Comparison of ENCODE assay signal across 30 cellular contexts in genomic region chr10:130454543-130455000, GRCh38.
"Had no signal": no experiment of that assay in that cellular context is flagged by ENCODE, and none has a peak within 500 bp of the region (broad histone marks: within the 10 kb centered on the region; RNA-seq: fewer than 3 reads in every experiment).

No MANE protein-coding gene starts in this region.

- H3K9me3 ChIP-seq: adrenal gland, body of pancreas, gastroesophageal sphincter had no signal

- H3K36me3 Mint-ChIP-seq: activated naive CD4-positive, alpha-beta T cell treated with anti-CD3 and anti-CD28 coated beads, Interleukin-2, amount 50 U/mL, for 24 hours; activated naive CD8-positive, alpha-beta T cell treated with anti-CD3 and anti-CD28 coated beads for 36 hours had no signal

- H3K4me3 ChIP-seq: adrenal gland, body of pancreas, esophagus squamous epithelium, gastroesophageal sphincter had no signal

- H3K4me1 ChIP-seq: adrenal gland, body of pancreas, esophagus squamous epithelium, gastroesophageal sphincter had no signal

- H3K27ac Mint-ChIP-seq: activated CD4-positive, alpha-beta memory T cell treated with anti-CD3 and anti-CD28 coated beads, Interleukin-2, amount 10 ng/mL, durations not matched to agents 7 days and 5 days; activated CD4-positive, alpha-beta T cell treated with anti-CD3 and anti-CD28 coated beads, Interleukin-2, amount 10 ng/mL, durations not matched to agents 7 days and 5 days; activated naive CD4-positive, alpha-beta T cell treated with anti-CD3 and anti-CD28 coated beads for 36 hours; activated naive CD4-positive, alpha-beta T cell treated with anti-CD3 and anti-CD28 coated beads, Interleukin-2, amount 50 U/mL, for 24 hours; activated naive CD8-positive, alpha-beta T cell treated with anti-CD3 and anti-CD28 coated beads for 36 hours; activated naive CD8-positive, alpha-beta T cell treated with anti-CD3 and anti-CD28 coated beads, Interleukin-2, amount 50 U/mL, for 24 hours; activated T-helper 1 cell treated with anti-CD3 and anti-CD28 coated beads, Interleukin-12 subunit alpha, Interleukin-12 subunit beta, Interleukin-2, Interleukin-4 antibody, amounts not matched to agents 30 ng/mL and 10 ng/mL and 1 ng/mL, durations not matched to agents 14 hours and 24 hours and 36 hours; activated T-helper 2 cell treated with anti-CD3 and anti-CD28 coated beads, Interferon-gamma antibody, Interleukin-2, Interleukin-4, amounts not matched to agents 10 μg/mL and 5 μg/mL and 100 μg/mL, durations not matched to agents 14 hours and 24 hours and 36 hours; effector memory CD8-positive, alpha-beta T cell; WTC11 had no signal

- H3K36me3 ChIP-seq: adrenal gland, esophagus squamous epithelium, gastroesophageal sphincter had no signal

- H3K4me1 Mint-ChIP-seq: activated CD4-positive, alpha-beta memory T cell treated with anti-CD3 and anti-CD28 coated beads, Interleukin-2, amount 10 ng/mL, durations not matched to agents 7 days and 5 days; activated CD4-positive, alpha-beta T cell treated with anti-CD3 and anti-CD28 coated beads, Interleukin-2, amount 10 ng/mL, durations not matched to agents 7 days and 5 days; activated naive CD4-positive, alpha-beta T cell treated with anti-CD3 and anti-CD28 coated beads, Interleukin-2, amount 50 U/mL, for 24 hours; activated naive CD8-positive, alpha-beta T cell treated with anti-CD3 and anti-CD28 coated beads for 36 hours; activated naive CD8-positive, alpha-beta T cell treated with anti-CD3 and anti-CD28 coated beads, Interleukin-2, amount 50 U/mL, for 24 hours; WTC11 had no signal

- H3K9me3 Mint-ChIP-seq: activated CD4-positive, alpha-beta memory T cell treated with anti-CD3 and anti-CD28 coated beads, Interleukin-2, amount 10 ng/mL, durations not matched to agents 7 days and 5 days; activated CD4-positive, alpha-beta T cell treated with anti-CD3 and anti-CD28 coated beads, Interleukin-2, amount 10 ng/mL, durations not matched to agents 7 days and 5 days; activated naive CD4-positive, alpha-beta T cell treated with anti-CD3 and anti-CD28 coated beads for 36 hours; activated naive CD4-positive, alpha-beta T cell treated with anti-CD3 and anti-CD28 coated beads, Interleukin-2, amount 50 U/mL, for 24 hours; activated naive CD8-positive, alpha-beta T cell treated with anti-CD3 and anti-CD28 coated beads for 36 hours; activated naive CD8-positive, alpha-beta T cell treated with anti-CD3 and anti-CD28 coated beads, Interleukin-2, amount 50 U/mL, for 24 hours; activated T-helper 1 cell treated with anti-CD3 and anti-CD28 coated beads, Interleukin-12 subunit alpha, Interleukin-12 subunit beta, Interleukin-2, Interleukin-4 antibody, amounts not matched to agents 30 ng/mL and 10 ng/mL and 1 ng/mL, durations not matched to agents 14 hours and 24 hours and 36 hours; activated T-helper 2 cell treated with anti-CD3 and anti-CD28 coated beads, Interferon-gamma antibody, Interleukin-2, Interleukin-4, amounts not matched to agents 10 μg/mL and 5 μg/mL and 100 μg/mL, durations not matched to agents 14 hours and 24 hours and 36 hours had no signal

- H3K27me3 Mint-ChIP-seq: activated CD4-positive, alpha-beta memory T cell treated with anti-CD3 and anti-CD28 coated beads, Interleukin-2, amount 10 ng/mL, durations not matched to agents 7 days and 5 days; activated CD4-positive, alpha-beta T cell treated with anti-CD3 and anti-CD28 coated beads, Interleukin-2, amount 10 ng/mL, durations not matched to agents 7 days and 5 days had no signal

- H3K4me3 Mint-ChIP-seq: activated CD4-positive, alpha-beta memory T cell treated with anti-CD3 and anti-CD28 coated beads, Interleukin-2, amount 10 ng/mL, durations not matched to agents 7 days and 5 days; activated CD4-positive, alpha-beta T cell treated with anti-CD3 and anti-CD28 coated beads, Interleukin-2, amount 10 ng/mL, durations not matched to agents 7 days and 5 days; activated naive CD4-positive, alpha-beta T cell treated with anti-CD3 and anti-CD28 coated beads for 36 hours; activated naive CD4-positive, alpha-beta T cell treated with anti-CD3 and anti-CD28 coated beads, Interleukin-2, amount 50 U/mL, for 24 hours; activated naive CD8-positive, alpha-beta T cell treated with anti-CD3 and anti-CD28 coated beads for 36 hours; activated naive CD8-positive, alpha-beta T cell treated with anti-CD3 and anti-CD28 coated beads, Interleukin-2, amount 50 U/mL, for 24 hours; activated T-helper 1 cell treated with anti-CD3 and anti-CD28 coated beads, Interleukin-12 subunit alpha, Interleukin-12 subunit beta, Interleukin-2, Interleukin-4 antibody, amounts not matched to agents 30 ng/mL and 10 ng/mL and 1 ng/mL, durations not matched to agents 14 hours and 24 hours and 36 hours; effector memory CD8-positive, alpha-beta T cell; WTC11 had no signal

- H3K27me3 ChIP-seq: body of pancreas had no signal

- ATAC-seq: activated naive CD8-positive, alpha-beta T cell treated with anti-CD3 and anti-CD28 coated beads, Interleukin-2, amount 50 U/mL, for 24 hours; body of pancreas; effector memory CD8-positive, alpha-beta T cell; gastroesophageal sphincter; WTC11 had no signal

- DNase-seq: activated CD4-positive, alpha-beta T cell treated with anti-CD3 and anti-CD28 coated beads for 1 hour; activated CD4-positive, alpha-beta T cell treated with anti-CD3 and anti-CD28 coated beads for 4 hours; activated CD4-positive, alpha-beta T cell treated with anti-CD3 and anti-CD28 coated beads, Interleukin-2, amount 10 ng/mL, durations not matched to agents 7 days and 5 days; activated CD4-positive, alpha-beta T cell treated with anti-CD3 and anti-CD28 coated beads, Interleukin-2, amount 50 U/mL, for 4 hours; activated effector memory CD4-positive, alpha-beta T cell treated with anti-CD3 and anti-CD28 coated beads, Interleukin-2, amount 50 U/mL, for 16 hours; activated naive CD4-positive, alpha-beta T cell treated with anti-CD3 and anti-CD28 coated beads for 36 hours; activated naive CD8-positive, alpha-beta T cell treated with anti-CD3 and anti-CD28 coated beads for 36 hours; activated naive CD8-positive, alpha-beta T cell treated with anti-CD3 and anti-CD28 coated beads, Interleukin-2, amount 50 U/mL, for 24 hours; activated T-cell treated with anti-CD3 and anti-CD28 coated beads, Interleukin-2, amount 50 U/mL, for 1 hour; activated T-cell treated with anti-CD3 and anti-CD28 coated beads, Interleukin-2, amount 50 U/mL, for 48 hours; amygdala; aorta; body of pancreas; central memory CD4-positive, alpha-beta T cell; cortex of kidney; dermis blood vessel endothelial cell; effector CD4-positive, alpha-beta T cell; effector memory CD8-positive, alpha-beta T cell; erythroblast; esophagus squamous epithelium; foreskin melanocyte; T-helper 2 cell had no signal

- H3K27ac ChIP-seq: adrenal gland, body of pancreas, esophagus squamous epithelium, gastroesophageal sphincter, VCaP had no signal
